9 cellular contexts compared by ENCODE assay signal in the genomic region with DNA sequence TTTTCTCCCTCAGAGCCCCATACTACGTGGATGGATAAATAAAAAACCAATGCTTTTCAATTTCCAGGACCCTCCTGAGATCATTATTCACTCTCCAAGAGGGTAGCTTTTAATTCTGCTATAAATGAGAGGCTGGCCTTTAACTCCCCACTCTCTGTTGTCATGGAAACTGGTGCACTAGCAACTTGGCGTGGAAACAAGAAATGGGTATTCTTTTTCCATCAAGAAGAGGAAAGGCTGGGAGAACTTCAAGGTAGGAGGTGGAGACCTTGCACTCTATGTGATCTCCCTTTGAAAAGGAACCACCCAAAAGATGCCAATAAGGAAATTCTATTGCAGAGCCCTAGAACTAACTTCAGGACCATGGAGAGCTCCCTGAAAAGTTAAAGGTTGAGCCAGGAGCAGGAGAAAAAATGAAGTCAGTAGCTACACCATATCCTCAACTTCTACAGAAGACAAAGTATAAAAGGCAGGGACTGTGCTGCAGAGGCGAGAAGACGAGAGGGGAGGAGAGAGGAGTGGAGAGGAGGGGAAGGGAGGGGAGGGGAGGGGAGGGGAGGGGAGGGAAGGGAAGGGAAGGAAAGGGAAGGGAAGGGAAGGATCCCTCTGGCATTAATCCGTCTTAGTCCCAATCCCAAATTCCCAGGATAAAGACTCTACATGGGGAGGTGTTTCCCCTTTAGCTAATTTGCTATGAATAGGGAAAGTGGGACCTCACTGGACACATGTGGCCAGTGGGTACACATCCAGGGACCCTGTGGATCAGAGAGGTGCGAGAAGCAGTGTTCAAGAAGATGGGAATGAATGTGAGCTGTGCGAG. TPM values are rescaled to one million over a fixed set of nuclear protein-coding genes. Genes with fewer than 3 reads are reported as not detected.
A peak's percentile ranks its signal among the peaks of the same experiment; 100 is the strongest.
DNase-seq lines count a peak whose midpoint lies in the region; ATAC-seq and TF ChIP-seq lines count a peak whose summit lies in the region.
"Had no signal": no experiment of that assay in that cellular context is flagged by ENCODE, and none has a peak within 500 bp of the region (broad histone marks: within the 10 kb centered on the region; RNA-seq: fewer than 3 reads in every experiment).

No MANE protein-coding gene starts in this region.

- H3K36me3 ChIP-seq in MM.1S (replicated peaks; ENCODE audit: insufficient read depth, low read length) = no peaks in the 10 kb centered on the region

- H3K79me2 ChIP-seq in MM.1S (ENCODE audit: low read length) = no peaks in the 10 kb centered on the region

- H3K9me2 ChIP-seq in MM.1S (replicated peaks; ENCODE audit: insufficient read depth, low read length) = no peaks in the 10 kb centered on the region

- no peak overlapping the region for H2AFZ ChIP-seq in MM.1S (ENCODE audit: low read length)

- H3K4me3 ChIP-seq in MM.1S (ENCODE audit: low read length) = no peak overlapping the region
- H3K4me3 ChIP-seq: lung had no signal

- DNase-seq in NOMO-1 treated with DMSO at 0.1 percent for 48 hours (lab: John Stamatoyannopoulos, UW; ENCODE audit: unreplicated experiment) (peak; percentile 11), NOMO-1 (lab: John Stamatoyannopoulos, UW; ENCODE audit: unreplicated experiment in 2 of 2) (no peak), MM.1S (peak; percentile 67), cerebellum (ENCODE audit: low spot score) (peak; percentile 68), myocyte (ENCODE audit: low read depth) (peak; percentile 70), NCI-H69 (lab: John Stamatoyannopoulos, UW) (no peak), NCI-H524 treated with DMSO at 0.1 percent for 48 hours (lab: John Stamatoyannopoulos, UW) (no peak)

- H3F3A ChIP-seq in MM.1S (ENCODE audit: insufficient read depth, low read length) = no peaks in the 10 kb centered on the region

- ATAC-seq in HG02973 (IDR thresholded peaks at IDR 0.05; ENCODE audit: unreplicated experiment) = no peak

- H3K27ac ChIP-seq in MM.1S (ENCODE audit: low read length) = no peak overlapping the region

- H4K20me1 ChIP-seq in MM.1S (ENCODE audit: insufficient read depth, low read length) = no peaks in the 10 kb centered on the region

- no peaks in the 10 kb centered on the region for H3K9me3 ChIP-seq in MM.1S (replicated peaks; ENCODE audit: insufficient read depth, low read length)

- H3K9ac ChIP-seq in MM.1S (ENCODE audit: low read length) = no peak overlapping the region

- no peak for TF ChIP-seq CTCF in MM.1S (IDR thresholded peaks at IDR 0.05; ENCODE audit: low read length)

- 0 out of 2 replicates have a peak, but pooled peaks cover 3% of the 10 kb centered on the region for H3K27me3 ChIP-seq in MM.1S (replicated peaks; ENCODE audit: insufficient read depth, low read length)

- no peaks in the 10 kb centered on the region for H3K4me1 ChIP-seq in MM.1S (ENCODE audit: low read length)

- H3K4me2 ChIP-seq in MM.1S (ENCODE audit: low read depth, low read length) = no peak overlapping the region

RNA-seq across cellular contexts. Expression of a gene that starts 46.7 kb away (rescaled TPM):
- 3.4 TPM for total RNA-seq in cerebellum
- total RNA-seq in myocyte = 3.9 and 4.7 TPM in 2 replicates
- polyA plus RNA-seq in myocyte (2012) = 10.4 TPM

Comparison
In these comparisons a context has a peak if more than half of its experiments do, and no peak if none do; other contexts are left out.
1. DNase-seq: peak in NOMO-1 treated with DMSO at 0.1 percent for 48 hours (single experiment), MM.1S (single experiment), cerebellum (single experiment) and myocyte (single experiment); none in NOMO-1 (0 of 2), NCI-H69 (single experiment) and NCI-H524 treated with DMSO at 0.1 percent for 48 hours (single experiment).